16 cellular contexts compared by ENCODE assay signal in genomic region chr12:30218073-30218472, GRCh38.
A peak's percentile ranks its signal among the peaks of the same experiment; 100 is the strongest.
DNase-seq lines count a peak whose midpoint lies in the region; ATAC-seq and TF ChIP-seq lines count a peak whose summit lies in the region.
"Had no signal": no experiment of that assay in that cellular context is flagged by ENCODE, and none has a peak within 500 bp of the region (broad histone marks: within the 10 kb centered on the region; RNA-seq: fewer than 3 reads in every experiment).

No MANE protein-coding gene starts in this region.

- peaks cover 2% of the 10 kb centered on the region for H3K27me3 ChIP-seq in foreskin keratinocyte
- H3K27me3 ChIP-seq: BLaER1 treated with 17β-estradiol and CSF1 and Interleukin-3, amounts not matched to agents 10 nM and 100 nM had no signal

- no peak overlapping the region for H3K27ac ChIP-seq in foreskin keratinocyte
- H3K27ac ChIP-seq: 22Rv1; A549; BLaER1 treated with 17β-estradiol and CSF1 and Interleukin-3, amounts not matched to agents 10 nM and 100 nM; C4-2B had no signal

- DNase-seq in NCI-H2171 treated with DMSO at 0.1 percent for 48 hours (lab: John Stamatoyannopoulos, UW) (peak; percentile 51), NCI-H2171 (lab: John Stamatoyannopoulos, UW) (no peak), foreskin keratinocyte (peak; percentile 21 to 49), NCI-H446 treated with DMSO at 0.1 percent for 48 hours (lab: John Stamatoyannopoulos, UW) (no peak)
- DNase-seq: AML-193; Caco-2; Calu3; CD4-positive, alpha-beta T cell; CD8-positive, alpha-beta T cell; DMS79 treated with DMSO at 0.1 percent for 48 hours; GF-D8 had no signal

- no peaks in the 10 kb centered on the region for H3K4me1 ChIP-seq in foreskin keratinocyte
- H3K4me1 ChIP-seq: A549; BLaER1 treated with 17β-estradiol and CSF1 and Interleukin-3, amounts not matched to agents 10 nM and 100 nM had no signal

- ATAC-seq in foreskin keratinocyte (peak; percentile 25), GM21360 (IDR thresholded peaks at IDR 0.05; ENCODE audit: unreplicated experiment) (no peak)
- ATAC-seq: A549; CD8-positive, alpha-beta T cell had no signal

- TF ChIP-seq CTCF in foreskin keratinocyte (conservative IDR thresholded peaks at IDR 0.05) = no peak

Comparison
In these comparisons a context has a peak if more than half of its experiments do, and no peak if none do; other contexts are left out.
1. DNase-seq: peak in NCI-H2171 treated with DMSO at 0.1 percent for 48 hours (single experiment) and foreskin keratinocyte (2 of 2); none in NCI-H2171 (single experiment) and NCI-H446 treated with DMSO at 0.1 percent for 48 hours (single experiment).